ENCODE assay signal across 15 cellular contexts in the genomic region with DNA sequence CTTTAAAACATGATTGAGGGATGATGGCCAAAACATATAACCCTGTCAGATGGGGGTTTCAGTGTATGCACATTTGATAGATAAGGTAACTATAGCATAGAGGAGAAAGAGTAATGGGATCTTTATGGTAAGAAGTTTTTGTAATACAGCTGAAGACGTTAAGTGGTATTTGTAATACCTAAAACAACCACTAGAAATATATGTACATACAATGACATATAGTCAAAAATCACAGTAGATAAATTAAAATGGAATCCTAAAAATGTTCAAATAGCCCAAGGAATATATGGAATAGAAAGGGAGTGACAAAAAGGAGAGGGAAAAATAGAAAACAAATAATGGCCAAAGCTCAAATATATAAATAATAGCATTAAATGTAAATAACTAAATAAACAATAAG.
"Had no signal": no experiment of that assay in that cellular context is flagged by ENCODE, and none has a peak within 500 bp of the region (broad histone marks: within the 10 kb centered on the region; RNA-seq: fewer than 3 reads in every experiment).

No MANE protein-coding gene starts in this region.

- H3K36me3 Mint-ChIP-seq: neural progenitor cell had no signal

- H3K27me3 ChIP-seq: heart right ventricle, left lung, neural progenitor cell, pancreas, stomach, uterus had no signal

- H3K4me3 Mint-ChIP-seq: activated B cell treated with CpG ODN at 0.5 μM for 24 hours; activated CD4-positive, alpha-beta T cell treated with anti-CD3 and anti-CD28 coated beads, Interleukin-2, amount 10 ng/mL, durations not matched to agents 24 days and 14 days; activated T-helper 1 cell treated with anti-CD3 and anti-CD28 coated beads, Interleukin-12 subunit alpha, Interleukin-12 subunit beta, Interleukin-2, Interleukin-4 antibody, amounts not matched to agents 30 ng/mL and 10 ng/mL and 1 ng/mL, durations not matched to agents 14 hours and 24 hours and 36 hours; neural progenitor cell had no signal

- ATAC-seq: heart right ventricle, left lung, pancreas had no signal

- H3K36me3 ChIP-seq: heart right ventricle, left lung, neural progenitor cell, pancreas, stomach, thoracic aorta, uterus had no signal

- H3K27ac ChIP-seq: heart right ventricle, left lung, neural progenitor cell, pancreas, stomach, thoracic aorta, uterus had no signal

- H3K4me2 ChIP-seq: neural progenitor cell had no signal

- H3K9me3 Mint-ChIP-seq: activated B cell treated with CpG ODN at 0.5 μM for 24 hours; activated CD4-positive, alpha-beta T cell treated with anti-CD3 and anti-CD28 coated beads, Interleukin-2, amount 10 ng/mL, durations not matched to agents 24 days and 14 days; activated T-helper 1 cell treated with anti-CD3 and anti-CD28 coated beads, Interleukin-12 subunit alpha, Interleukin-12 subunit beta, Interleukin-2, Interleukin-4 antibody, amounts not matched to agents 30 ng/mL and 10 ng/mL and 1 ng/mL, durations not matched to agents 14 hours and 24 hours and 36 hours; neural progenitor cell had no signal

- H3K4me3 ChIP-seq: heart right ventricle, left lung, neural progenitor cell, pancreas, stomach, thoracic aorta, uterus had no signal

- H3K9me3 ChIP-seq: heart right ventricle, left lung, pancreas, stomach, thoracic aorta, uterus had no signal

- H3K4me1 ChIP-seq: heart right ventricle, left lung, neural progenitor cell, pancreas, stomach, uterus had no signal

- H3K9ac ChIP-seq: neural progenitor cell had no signal

- H3K27ac Mint-ChIP-seq: activated B cell treated with CpG ODN at 0.5 μM for 24 hours; activated CD4-positive, alpha-beta T cell treated with anti-CD3 and anti-CD28 coated beads, Interleukin-2, amount 10 ng/mL, durations not matched to agents 24 days and 14 days; activated T-helper 1 cell treated with anti-CD3 and anti-CD28 coated beads, Interleukin-12 subunit alpha, Interleukin-12 subunit beta, Interleukin-2, Interleukin-4 antibody, amounts not matched to agents 30 ng/mL and 10 ng/mL and 1 ng/mL, durations not matched to agents 14 hours and 24 hours and 36 hours; neural progenitor cell had no signal

- DNase-seq: activated B cell treated with CpG ODN at 0.5 μM for 24 hours; activated CD4-positive, alpha-beta T cell treated with anti-CD3 and anti-CD28 coated beads, Interleukin-2, amount 10 ng/mL, durations not matched to agents 24 days and 14 days; activated naive CD4-positive, alpha-beta T cell; aorta; heart right ventricle; left lung; mesenchymal stem cell; pancreas; retina; stimulated activated CD4-positive, alpha-beta T cell treated with anti-CD3 and anti-CD28 coated beads, Interleukin-4, amount 100 ng/mL, for 4 hours; stomach; uterus had no signal

- H3K27me3 Mint-ChIP-seq: activated B cell treated with CpG ODN at 0.5 μM for 24 hours; activated CD4-positive, alpha-beta T cell treated with anti-CD3 and anti-CD28 coated beads, Interleukin-2, amount 10 ng/mL, durations not matched to agents 24 days and 14 days had no signal

- H2AFZ ChIP-seq: neural progenitor cell had no signal

- H3K4me1 Mint-ChIP-seq: activated B cell treated with CpG ODN at 0.5 μM for 24 hours; activated CD4-positive, alpha-beta T cell treated with anti-CD3 and anti-CD28 coated beads, Interleukin-2, amount 10 ng/mL, durations not matched to agents 24 days and 14 days; neural progenitor cell had no signal
